30 cellular contexts compared by ENCODE assay signal in genomic region chr13:113550453-113550852, GRCh38. TPM values are rescaled to one million over a fixed set of nuclear protein-coding genes. Genes with fewer than 3 reads are reported as not detected.
A peak's percentile ranks its signal among the peaks of the same experiment; 100 is the strongest.
DNase-seq lines count a peak whose midpoint lies in the region; ATAC-seq, FAIRE-seq and TF ChIP-seq lines count a peak whose summit lies in the region.
"Had no signal": no experiment of that assay in that cellular context is flagged by ENCODE, and none has a peak within 500 bp of the region (broad histone marks: within the 10 kb centered on the region; RNA-seq: fewer than 3 reads in every experiment).

No MANE protein-coding gene starts in this region.

- no peak overlapping the region for H3K9ac ChIP-seq in endodermal cell (ENCODE audit: extremely low read depth, low read length, poor library complexity, severe bottlenecking)
- H3K9ac ChIP-seq: GM23248, parathyroid adenoma had no signal

- no peak for FAIRE-seq in GM12891 (lab: Jason Lieb, UNC)
- FAIRE-seq: bronchial epithelial cell, GM18507, HTR-8/SVneo had no signal

- H3K4me3 ChIP-seq in H7 (ENCODE audit: insufficient read depth, low read depth, low read length) = no peak overlapping the region
- no peak overlapping the region for H3K4me3 ChIP-seq in endodermal cell (ENCODE audit: low read length)
- H3K4me3 ChIP-seq: coronary artery, GM23248, mucosa of descending colon, PC-9, right lobe of liver had no signal

- no peak overlapping the region for H3K27ac ChIP-seq in endodermal cell (ENCODE audit: low read depth, low read length)
- H3K27ac ChIP-seq: 22Rv1, coronary artery, GM23248, parathyroid adenoma, PC-9, right lobe of liver had no signal

- no peak overlapping the region for H3K4me3 Mint-ChIP-seq in endodermal cell
- H3K4me3 Mint-ChIP-seq: activated CD8-positive, alpha-beta T cell treated with anti-CD3 and anti-CD28 coated beads, Interleukin-2, amount 10 ng/mL, durations not matched to agents 7 days and 5 days; activated naive CD4-positive, alpha-beta T cell treated with anti-CD3 and anti-CD28 coated beads, Interleukin-2, amount 10 ng/mL, durations not matched to agents 7 days and 5 days; activated T-cell treated with anti-CD3 and anti-CD28 coated beads, Interleukin-2, amount 50 U/mL, for 4 hours; CD4-positive, alpha-beta T cell; nephron had no signal

- intact Hi-C loops in posterior vena cava (cut with DNase I) = no loop called here

- no peak for TF ChIP-seq POLR2A in GM12891 (IDR thresholded peaks at IDR 0.05; ENCODE audit: low read depth, low read length)

- H3K36me3 Mint-ChIP-seq in endodermal cell (ENCODE audit: low read depth) = peaks cover 25% of the 10 kb centered on the region
- H3K36me3 Mint-ChIP-seq: activated naive CD4-positive, alpha-beta T cell treated with anti-CD3 and anti-CD28 coated beads, Interleukin-2, amount 10 ng/mL, durations not matched to agents 7 days and 5 days had no signal

- WGBS in endodermal cell (ENCODE audit: insufficient coverage in 1 of 2, insufficient read length in 1 of 2), 2 experiments = 91% methylated on average over 5 to 9 of the region's 9 CpGs

- DNase-seq in DMS153 (lab: John Stamatoyannopoulos, UW) (peak; percentile 5), DMS153 treated with DMSO at 0.1 percent for 48 hours (lab: John Stamatoyannopoulos, UW; ENCODE audit: unreplicated experiment) (no peak), H7 (peak; percentile 32), endodermal cell (peak; percentile 38), posterior vena cava (ENCODE audit: low spot score) (peak; percentile 29), GM12891 (ENCODE audit: insufficient read length, low spot score) (no peak)
- DNase-seq: activated CD4-positive, CD25-positive, alpha-beta regulatory T cell treated with anti-CD3 and anti-CD28 coated beads, Interleukin-2, amount 50 U/mL, for 72 hours; activated CD8-positive, alpha-beta T cell treated with anti-CD3 and anti-CD28 coated beads, Interleukin-2, amount 10 ng/mL, durations not matched to agents 7 days and 5 days; activated naive CD4-positive, alpha-beta T cell treated with anti-CD3 and anti-CD28 coated beads, Interleukin-2, amount 10 ng/mL, durations not matched to agents 7 days and 5 days; activated T-cell treated with anti-CD3 and anti-CD28 coated beads, Interleukin-2, amount 50 U/mL, for 4 hours; CD4-positive, alpha-beta T cell; GF-D8; GM23248; KBM-7; MM.1S; mucosa of descending colon; NK-92 treated with Interleukin-12 subunit alpha and Interleukin-12 subunit beta, amount 100 ng/mL, for 24 hours; SIG-M5; stimulated activated naive CD8-positive, alpha-beta T cell treated with anti-CD3 and anti-CD28 coated beads, Interleukin-15, Interleukin-2, amounts not matched to agents 100 U/mL and 50 U/mL, for 24 hours had no signal

- H3K9me3 ChIP-seq in endodermal cell (ENCODE audit: control insufficient read depth, low read length) = no peaks in the 10 kb centered on the region
- H3K9me3 ChIP-seq: mucosa of descending colon, right lobe of liver had no signal

- peaks cover 12% of the 10 kb centered on the region for H3K4me1 Mint-ChIP-seq in endodermal cell
- H3K4me1 Mint-ChIP-seq: activated naive CD4-positive, alpha-beta T cell treated with anti-CD3 and anti-CD28 coated beads, Interleukin-2, amount 10 ng/mL, durations not matched to agents 7 days and 5 days had no signal

- TF ChIP-seq CTCF in endodermal cell (conservative IDR thresholded peaks at IDR 0.05) = no peak

- H3K27me3 ChIP-seq in H7 (ENCODE audit: control insufficient read depth, insufficient read depth, low read length) = no peaks in the 10 kb centered on the region
- no peaks in the 10 kb centered on the region for H3K27me3 ChIP-seq in endodermal cell (ENCODE audit: control insufficient read depth, insufficient read depth, low read length, poor library complexity, severe bottlenecking)
- H3K27me3 ChIP-seq: right lobe of liver had no signal

- H3K27me3 Mint-ChIP-seq in endodermal cell (ENCODE audit: insufficient read depth) = no peaks in the 10 kb centered on the region
- H3K27me3 Mint-ChIP-seq: activated naive CD4-positive, alpha-beta T cell treated with anti-CD3 and anti-CD28 coated beads, Interleukin-2, amount 10 ng/mL, durations not matched to agents 7 days and 5 days; CD4-positive, alpha-beta T cell had no signal

- ATAC-seq in HG02840 (IDR thresholded peaks at IDR 0.05; ENCODE audit: low FRiP score, unreplicated experiment) (no peak), esophagus mucosa (no peak)
- ATAC-seq: activated CD8-positive, alpha-beta T cell treated with anti-CD3 and anti-CD28 coated beads, Interleukin-2, amount 10 ng/mL, durations not matched to agents 7 days and 5 days; activated T-cell treated with anti-CD3 and anti-CD28 coated beads, Interleukin-2, amount 50 U/mL, for 4 hours; mucosa of descending colon; right lobe of liver; stimulated activated naive CD8-positive, alpha-beta T cell treated with anti-CD3 and anti-CD28 coated beads, Interleukin-15, Interleukin-2, amounts not matched to agents 100 U/mL and 50 U/mL, for 24 hours had no signal

- no peaks in the 10 kb centered on the region for H3K9me3 Mint-ChIP-seq in endodermal cell
- H3K9me3 Mint-ChIP-seq: activated naive CD4-positive, alpha-beta T cell treated with anti-CD3 and anti-CD28 coated beads, Interleukin-2, amount 10 ng/mL, durations not matched to agents 7 days and 5 days; activated T-cell treated with anti-CD3 and anti-CD28 coated beads, Interleukin-2, amount 50 U/mL, for 4 hours; CD4-positive, alpha-beta T cell; nephron had no signal

- H3K36me3 ChIP-seq in H7 (replicated peaks; ENCODE audit: control insufficient read depth, insufficient read depth, low read length) = no peaks in the 10 kb centered on the region; the same call in none of the 2 replicates
- peaks cover 30% of the 10 kb centered on the region for H3K36me3 ChIP-seq in endodermal cell (ENCODE audit: control insufficient read depth, insufficient read depth, low read length)

- H3K4me1 ChIP-seq in endodermal cell (ENCODE audit: control insufficient read depth, insufficient read depth, low read length) = no peaks in the 10 kb centered on the region
- H3K4me1 ChIP-seq: parathyroid adenoma, right lobe of liver had no signal

- no peak overlapping the region for H3K27ac Mint-ChIP-seq in endodermal cell
- H3K27ac Mint-ChIP-seq: activated CD8-positive, alpha-beta T cell treated with anti-CD3 and anti-CD28 coated beads, Interleukin-2, amount 10 ng/mL, durations not matched to agents 7 days and 5 days; activated naive CD4-positive, alpha-beta T cell treated with anti-CD3 and anti-CD28 coated beads, Interleukin-2, amount 10 ng/mL, durations not matched to agents 7 days and 5 days; CD4-positive, alpha-beta T cell; nephron had no signal

TF ChIP-seq in GM12891, 5 proteins besides CTCF, POLR2A, EP300 and RAD21:
- no peak for TF ChIP-seq POU2F2 (IDR thresholded peaks at IDR 0.05; ENCODE audit: low read depth, low read length)
- no peak for TF ChIP-seq TAF1 (IDR thresholded peaks at IDR 0.05; ENCODE audit: low read depth, low read length)
- TF ChIP-seq PAX5 (IDR thresholded peaks at IDR 0.05; ENCODE audit: insufficient read depth, low read length, severe bottlenecking) = no peak
- TF ChIP-seq POLR2AphosphoS5 (IDR thresholded peaks at IDR 0.05; ENCODE audit: low read depth, low read length) = no peak

RNA-seq across cellular contexts. Expression of gene TFDP1, which starts 34.1 kb away (rescaled TPM):
- 62.2 and 78.2 TPM in 2 replicates for total RNA-seq in H7 (2014; rRNA removed; shearing (Covaris generic))
- total RNA-seq in endodermal cell (10 to 100 TPM; 74.8 to 76.1 TPM), posterior vena cava (10 to 100 TPM; 36.6 to 40.3 TPM), esophagus mucosa (82.2 TPM)
- 84.3 TPM for polyA plus RNA-seq in endodermal cell (2013, experiment 1 of 2)
- 82.9 TPM for polyA plus RNA-seq in endodermal cell (2013, experiment 2 of 2)
- 85.5 TPM for polyA plus RNA-seq in GM12891 (2012; ENCODE audit: low read depth, missing spikeins)

RNA-seq across cellular contexts. Expression of gene DCUN1D2, which starts 59.9 kb away (rescaled TPM):
- 11.9 and 15.5 TPM in 2 replicates for total RNA-seq in H7 (2014; rRNA removed; shearing (Covaris generic))
- total RNA-seq in endodermal cell (10 to 100 TPM; 35.8 to 44.7 TPM), posterior vena cava (10 to 100 TPM; 12.7 to 16.9 TPM), esophagus mucosa (8.4 TPM)
- polyA plus RNA-seq in endodermal cell (2013, experiment 1 of 2) = 23.4 TPM
- polyA plus RNA-seq in endodermal cell (2013, experiment 2 of 2) = 23.9 TPM
- polyA plus RNA-seq in GM12891 (2012; ENCODE audit: low read depth, missing spikeins) = 5.4 TPM

Comparison
In these comparisons a context has a peak if more than half of its experiments do, and no peak if none do; other contexts are left out.
1. DNase-seq: peak in DMS153 (single experiment), H7 (single experiment), endodermal cell (single experiment) and posterior vena cava (single experiment); none in DMS153 treated with DMSO at 0.1 percent for 48 hours (single experiment) and GM12891 (single experiment).